32 cellular contexts compared by ENCODE assay signal in genomic region chr18:27404855-27405254, GRCh38.
"Had no signal": no experiment of that assay in that cellular context is flagged by ENCODE, and none has a peak within 500 bp of the region (broad histone marks: within the 10 kb centered on the region; RNA-seq: fewer than 3 reads in every experiment).

No MANE protein-coding gene starts in this region.

- DNase-seq: activated CD4-positive, alpha-beta T cell treated with anti-CD3 and anti-CD28 coated beads for 48 hours; activated CD4-positive, alpha-beta T cell treated with anti-CD3 and anti-CD28 coated beads, Interleukin-2, amount 50 U/mL, for 48 hours; activated CD8-positive, alpha-beta memory T cell treated with anti-CD3 and anti-CD28 coated beads for 24 hours; activated gamma-delta T cell; activated naive CD4-positive, alpha-beta T cell treated with anti-CD3 and anti-CD28 coated beads, Interleukin-2, amount 50 U/mL, for 16 hours; activated T-cell treated with anti-CD3 and anti-CD28 coated beads, Interleukin-2, amount 50 U/mL, for 1 hour; amniotic stem cell; brain microvascular endothelial cell; central memory CD4-positive, alpha-beta T cell; endodermal cell; esophagus squamous epithelium; left colon; naive B cell; stimulated activated CD4-positive, alpha-beta T cell treated with anti-CD3 and anti-CD28 coated beads, Interleukin-12 subunit alpha, Interleukin-12 subunit beta, amount 100 ng/mL, for 4 hours; stimulated activated CD4-positive, alpha-beta T cell treated with anti-CD3 and anti-CD28 coated beads, Interleukin-4, amount 100 ng/mL, for 1 hour; SW 1271; T-helper 9 cell; upper lobe of left lung had no signal

- ATAC-seq: activated CD4-positive, CD25-positive, alpha-beta regulatory T cell treated with anti-CD3 and anti-CD28 coated beads, Interleukin-2, amount 50 U/mL, for 24 hours; left colon; sciatic nerve had no signal

- FAIRE-seq: astrocyte, frontal cortex, islet of Langerhans, TTC549 had no signal

- H3K4me1 ChIP-seq: esophagus squamous epithelium, upper lobe of left lung, vagina had no signal

- H3K4me3 Mint-ChIP-seq: activated T-helper 1 cell treated with anti-CD3 and anti-CD28 coated beads, Interleukin-12 subunit alpha, Interleukin-12 subunit beta, Interleukin-2, Interleukin-4 antibody, amounts not matched to agents 30 ng/mL and 10 ng/mL and 1 ng/mL, durations not matched to agents 14 hours and 24 hours and 36 hours; endodermal cell; mesothelial cell of epicardium; naive B cell; stimulated activated naive CD8-positive, alpha-beta T cell treated with anti-CD3 and anti-CD28 coated beads, Interleukin-15, Interleukin-2, amounts not matched to agents 100 ng/mL and 50 ng/mL, for 24 hours; T-helper 1 cell treated with Interleukin-12 subunit alpha and Interleukin-12 subunit beta and Interleukin-4 antibody, amounts not matched to agents 30 μg/mL and 1 μg/mL, for 36 hours had no signal

- H3K27me3 Mint-ChIP-seq: naive B cell; stimulated activated naive CD8-positive, alpha-beta T cell treated with anti-CD3 and anti-CD28 coated beads, Interleukin-15, Interleukin-2, amounts not matched to agents 100 ng/mL and 50 ng/mL, for 24 hours had no signal

- H3K9me3 ChIP-seq: esophagus squamous epithelium, thoracic aorta, upper lobe of left lung, vagina had no signal

- H3K27me3 ChIP-seq: brain microvascular endothelial cell, esophagus squamous epithelium, upper lobe of left lung, vagina had no signal

- H3K36me3 ChIP-seq: brain microvascular endothelial cell, esophagus squamous epithelium, thoracic aorta, upper lobe of left lung, vagina had no signal

- H3K27ac ChIP-seq: brain microvascular endothelial cell, esophagus squamous epithelium, skin epidermis, thoracic aorta, upper lobe of left lung, vagina, VCaP had no signal

- H3K36me3 Mint-ChIP-seq: mesothelial cell of epicardium, naive B cell had no signal

- H3K9me3 Mint-ChIP-seq: activated T-helper 1 cell treated with anti-CD3 and anti-CD28 coated beads, Interleukin-12 subunit alpha, Interleukin-12 subunit beta, Interleukin-2, Interleukin-4 antibody, amounts not matched to agents 30 ng/mL and 10 ng/mL and 1 ng/mL, durations not matched to agents 14 hours and 24 hours and 36 hours; endodermal cell; mesothelial cell of epicardium; T-helper 1 cell treated with Interleukin-12 subunit alpha and Interleukin-12 subunit beta and Interleukin-4 antibody, amounts not matched to agents 30 μg/mL and 1 μg/mL, for 36 hours had no signal

- H3K4me3 ChIP-seq: esophagus squamous epithelium, skin epidermis, thoracic aorta, upper lobe of left lung, vagina had no signal

- H3K4me1 Mint-ChIP-seq: endodermal cell, naive B cell had no signal

- H3K27ac Mint-ChIP-seq: activated T-helper 1 cell treated with anti-CD3 and anti-CD28 coated beads, Interleukin-12 subunit alpha, Interleukin-12 subunit beta, Interleukin-2, Interleukin-4 antibody, amounts not matched to agents 30 ng/mL and 10 ng/mL and 1 ng/mL, durations not matched to agents 14 hours and 24 hours and 36 hours; endodermal cell; mesothelial cell of epicardium; naive B cell; stimulated activated naive CD8-positive, alpha-beta T cell treated with anti-CD3 and anti-CD28 coated beads, Interleukin-15, Interleukin-2, amounts not matched to agents 100 ng/mL and 50 ng/mL, for 24 hours; T-helper 1 cell treated with Interleukin-12 subunit alpha and Interleukin-12 subunit beta and Interleukin-4 antibody, amounts not matched to agents 30 μg/mL and 1 μg/mL, for 36 hours had no signal
